Comparison of ENCODE assay signal across 8 cellular contexts in genomic region chrX:8815460-8816065, GRCh38. TPM values are rescaled to one million over a fixed set of nuclear protein-coding genes. Genes with fewer than 3 reads are reported as not detected.
DNase-seq lines count a peak whose midpoint lies in the region; ATAC-seq and TF ChIP-seq lines count a peak whose summit lies in the region.

No MANE protein-coding gene starts in this region.

- H3K36me3 Mint-ChIP-seq in activated T-cell treated with anti-CD3 and anti-CD28 coated beads, Interleukin-2, amount 50 U/mL, for 72 hours (ENCODE audit: insufficient read depth in 2 of 2), result no peaks in the 10 kb centered on the region

- no peaks in the 10 kb centered on the region for H3K9me3 Mint-ChIP-seq in activated T-cell treated with anti-CD3 and anti-CD28 coated beads, Interleukin-2, amount 50 U/mL, for 72 hours

- in situ Hi-C loops in T47D (cut with HindIII; ENCODE audit: low pct_unique_long_range_greater_than_20kb, low sequenced_read_pairs), result no loop called here

- no peaks in the 10 kb centered on the region for H3K27me3 ChIP-seq in H7 (ENCODE audit: control insufficient read depth, insufficient read depth, low read length)
- no peaks in the 10 kb centered on the region for H3K27me3 ChIP-seq in liver (ENCODE audit: control insufficient read depth in 4 of 4, insufficient read depth in 4 of 4, low read length in 3 of 4)

- H3K4me1 Mint-ChIP-seq in activated T-cell treated with anti-CD3 and anti-CD28 coated beads, Interleukin-2, amount 50 U/mL, for 72 hours (ENCODE audit: low read depth), result no peaks in the 10 kb centered on the region

- TF ChIP-seq CTCF in liver (IDR thresholded peaks at IDR 0.05; ENCODE audit: low read depth, low read length, missing input control), result peak; percentile 75

- peaks cover 0 to 3% (median 0%) of the 10 kb centered on the region in 4 donors for H3K4me1 ChIP-seq in liver (ENCODE audit: control insufficient read depth in 4 of 4, insufficient read depth in 4 of 4, low read length in 3 of 4)

- H3K27me3 Mint-ChIP-seq in activated T-cell treated with anti-CD3 and anti-CD28 coated beads, Interleukin-2, amount 50 U/mL, for 72 hours (ENCODE audit: low read depth), result peaks cover under 1% of the 10 kb centered on the region

- H3K36me3 ChIP-seq in H7 (replicated peaks; ENCODE audit: control insufficient read depth, insufficient read depth, low read length) (no peaks in the 10 kb centered on the region), liver (ENCODE audit: control insufficient read depth in 4 of 4, insufficient read depth in 3 of 4, low read depth in 1 of 4, low read length in 3 of 4) (no peaks in the 10 kb centered on the region)

- TF ChIP-seq RAD21 in liver (IDR thresholded peaks at IDR 0.05), result peak; percentile 69 to 84

- H3K4me3 ChIP-seq in H7 (ENCODE audit: insufficient read depth, low read depth, low read length) (no peak overlapping the region), liver (ENCODE audit: low read depth in 1 of 3, low read length in 3 of 3) (no peak overlapping the region)

- H3K27ac Mint-ChIP-seq in activated T-cell treated with anti-CD3 and anti-CD28 coated beads, Interleukin-2, amount 50 U/mL, for 72 hours, result no peak overlapping the region

- no peak overlapping the region for H3K9ac ChIP-seq in liver (ENCODE audit: low read depth in 1 of 2, low read length in 2 of 2)

- DNase-seq in activated T-cell treated with anti-CD3 and anti-CD28 coated beads, Interleukin-2, amount 50 U/mL, for 72 hours, result peak; percentile 9 to 31
- DNase-seq in activated T-cell treated with anti-CD3 and anti-CD28 coated beads, Interleukin-2, amount 50 U/mL, for 1 hour, result no peak
- DNase-seq in H7 (peak; percentile 68), NCI-H460 (ENCODE audit: extremely low read depth, low read depth) (peak; percentile 51), T47D (ENCODE audit: low read depth in 1 of 2, low spot score in 1 of 2) (peak; percentile 18 to 65), islet precursor cell (no peak)

- no peak overlapping the region for H3K27ac ChIP-seq in liver (ENCODE audit: low read depth in 1 of 2, low read length in 2 of 2)

- no peak for ATAC-seq in activated T-cell treated with anti-CD3 and anti-CD28 coated beads, Interleukin-2, amount 50 U/mL, for 72 hours (replicated peaks in 1 of 2)
- no peak for ATAC-seq in HG03108 (IDR thresholded peaks at IDR 0.05; ENCODE audit: unreplicated experiment)

- no peak overlapping the region for H3K4me3 Mint-ChIP-seq in activated T-cell treated with anti-CD3 and anti-CD28 coated beads, Interleukin-2, amount 50 U/mL, for 72 hours

- no peaks in the 10 kb centered on the region for H3K9me3 ChIP-seq in liver (ENCODE audit: control insufficient read depth in 4 of 4, low read length in 3 of 4)

TF ChIP-seq in liver, 16 proteins besides CTCF, POLR2A, EP300 and RAD21:
- TF ChIP-seq JUND (IDR thresholded peaks at IDR 0.05) (no peak), EGR1 (IDR thresholded peaks at IDR 0.05; ENCODE audit: low read depth in 2 of 2) (no peak), NR2F2 (IDR thresholded peaks at IDR 0.05) (no peak), FOXA1 (IDR thresholded peaks at IDR 0.05) (no peak), TAF1 (conservative IDR thresholded peaks at IDR 0.05) (no peak), SP1 (IDR thresholded peaks at IDR 0.05) (no peak), YY1 (IDR thresholded peaks at IDR 0.05) (no peak), HNF4A (conservative IDR thresholded peaks at IDR 0.05) (no peak), MAX (IDR thresholded peaks at IDR 0.05) (no peak), ZBTB33 (IDR thresholded peaks at IDR 0.05) (no peak), ATF3 (IDR thresholded peaks at IDR 0.05) (no peak), HNF4G (IDR thresholded peaks at IDR 0.05) (no peak), FOXA2 (IDR thresholded peaks at IDR 0.05) (no peak), GABPA (IDR thresholded peaks at IDR 0.05 in 1 of 2, conservative IDR thresholded peaks at IDR 0.05 in 1 of 2) (no peak), RXRA (IDR thresholded peaks at IDR 0.05) (no peak), REST (IDR thresholded peaks at IDR 0.05) (no peak)

RNA-seq across cellular contexts. Expression of gene FAM9A, which starts 14.4 kb away (rescaled TPM):
- total RNA-seq in activated T-cell treated with anti-CD3 and anti-CD28 coated beads, Interleukin-2, amount 50 U/mL, for 72 hours, result not detected
- total RNA-seq in H7 (2014; rRNA removed; shearing (Covaris generic)), result not detected in 2 replicates
- total RNA-seq in NCI-H460 (2014; rRNA removed; shearing (Covaris generic)), result not detected in 2 replicates
- not detected in 2 replicates for polyA plus RNA-seq in NCI-H460 (2014; cell fraction: nucleus; rRNA removed)
- total RNA-seq in liver, result under 1 TPM in 1 of 2 donors, not detected in 1; 0.51 TPM
- not detected for polyA plus RNA-seq in liver

Comparison
In these comparisons a context has a peak if more than half of its experiments do, and no peak if none do; other contexts are left out.
1. DNase-seq: peak in activated T-cell treated with anti-CD3 and anti-CD28 coated beads, Interleukin-2, amount 50 U/mL, for 72 hours (2 of 2), H7 (single experiment), NCI-H460 (single experiment) and T47D (2 of 2); none in activated T-cell treated with anti-CD3 and anti-CD28 coated beads, Interleukin-2, amount 50 U/mL, for 1 hour (single experiment) and islet precursor cell (single experiment).